ENCODE assay signal across 1 cellular context in the genomic region with DNA sequence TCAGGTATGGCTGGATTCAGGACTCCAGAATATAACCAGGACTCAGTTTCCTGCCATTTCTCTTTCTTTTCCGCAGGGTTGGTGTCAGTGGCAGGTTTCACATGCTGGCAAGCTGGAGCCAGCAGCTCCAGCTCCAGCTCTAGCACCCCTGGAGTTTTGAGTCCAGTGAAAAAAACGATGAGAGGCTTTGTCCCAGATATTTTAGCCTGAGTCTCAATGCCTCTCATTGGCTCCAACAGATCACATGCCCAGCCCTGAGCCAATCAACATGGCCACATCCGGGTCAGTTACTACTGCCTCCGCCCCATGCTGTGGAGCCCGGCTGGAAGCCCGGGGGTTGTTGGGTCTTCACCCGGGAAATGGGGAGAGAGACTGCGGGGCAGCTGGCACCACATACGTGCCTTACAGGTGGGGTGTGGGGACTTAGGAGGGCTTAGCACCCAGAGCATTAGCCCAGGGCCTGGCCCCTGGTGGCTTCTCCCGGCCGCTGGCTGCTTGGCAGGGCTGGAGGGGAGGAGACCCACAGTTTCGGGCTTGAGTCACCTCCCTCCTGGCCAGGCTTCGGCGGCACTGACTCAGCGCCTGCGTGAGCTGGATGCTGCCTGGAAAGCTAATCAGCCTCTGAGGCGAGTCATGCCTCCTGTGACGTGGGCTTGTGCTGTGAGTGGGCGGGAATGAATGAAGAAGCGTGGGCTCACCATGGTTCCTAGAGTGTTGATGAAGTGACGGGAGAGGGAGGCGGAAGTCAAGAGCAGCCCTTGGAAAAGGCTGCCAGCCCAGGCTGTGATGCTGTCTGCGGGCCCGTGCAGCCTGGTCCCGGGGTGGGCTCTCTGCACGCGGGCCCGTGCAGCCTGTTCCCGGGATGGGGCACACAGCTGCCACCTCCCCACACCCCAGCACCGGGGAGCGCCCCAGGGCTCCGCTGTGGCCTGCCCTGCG.
A peak's percentile ranks its signal among the peaks of the same experiment; 100 is the strongest.
TF ChIP-seq lines count a peak whose summit lies in the region.

No MANE protein-coding gene starts in this region.

TF ChIP-seq in K562, 482 proteins besides CTCF, POLR2A, EP300 and RAD21 (continued from another document):
- TF ChIP-seq ZNF584 (CRISPR knock-in tag; IDR thresholded peaks at IDR 0.05; ENCODE audit: low read depth), result 0 out of 2 replicates have a peak, but pooled peaks have one; percentile 33
- TF ChIP-seq ZFX (CRISPR knock-in tag; IDR thresholded peaks at IDR 0.05), result peak; percentile 70
- peak; percentile 57 for TF ChIP-seq MEIS2 (IDR thresholded peaks at IDR 0.05; ENCODE audit: partially characterized antibody)
- TF ChIP-seq ZC3H11A (IDR thresholded peaks at IDR 0.05; ENCODE audit: low read depth, low read length), result no peak
- peak; percentile 70; the same call in 1 of the 2 replicates for TF ChIP-seq GTF2F1 (IDR thresholded peaks at IDR 0.05; ENCODE audit: low read depth, low read length)
- no peak for TF ChIP-seq NFE2L1 (tag; IDR thresholded peaks at IDR 0.05; ENCODE audit: borderline replicate concordance, low read depth)
- TF ChIP-seq FOXP1 (CRISPR knock-in tag; IDR thresholded peaks at IDR 0.05), result 0 out of 2 replicates have a peak, but pooled peaks have one; percentile 66
- peak; percentile 91 for TF ChIP-seq FOSL1 (tag; conservative IDR thresholded peaks at IDR 0.05)
- TF ChIP-seq MEF2D (tag; conservative IDR thresholded peaks at IDR 0.05; ENCODE audit: low read depth), result no peak
- no peak for TF ChIP-seq MTA1 (IDR thresholded peaks at IDR 0.05; ENCODE audit: borderline replicate concordance)
- 0 out of 2 replicates have a peak, but pooled peaks have one; percentile 44 for TF ChIP-seq GABPA (tag; conservative IDR thresholded peaks at IDR 0.05; ENCODE audit: low read depth)
- no peak for TF ChIP-seq TCF7 (IDR thresholded peaks at IDR 0.05; ENCODE audit: borderline replicate concordance)
